Comparison of ENCODE assay signal across 10 cellular contexts in the genomic region with DNA sequence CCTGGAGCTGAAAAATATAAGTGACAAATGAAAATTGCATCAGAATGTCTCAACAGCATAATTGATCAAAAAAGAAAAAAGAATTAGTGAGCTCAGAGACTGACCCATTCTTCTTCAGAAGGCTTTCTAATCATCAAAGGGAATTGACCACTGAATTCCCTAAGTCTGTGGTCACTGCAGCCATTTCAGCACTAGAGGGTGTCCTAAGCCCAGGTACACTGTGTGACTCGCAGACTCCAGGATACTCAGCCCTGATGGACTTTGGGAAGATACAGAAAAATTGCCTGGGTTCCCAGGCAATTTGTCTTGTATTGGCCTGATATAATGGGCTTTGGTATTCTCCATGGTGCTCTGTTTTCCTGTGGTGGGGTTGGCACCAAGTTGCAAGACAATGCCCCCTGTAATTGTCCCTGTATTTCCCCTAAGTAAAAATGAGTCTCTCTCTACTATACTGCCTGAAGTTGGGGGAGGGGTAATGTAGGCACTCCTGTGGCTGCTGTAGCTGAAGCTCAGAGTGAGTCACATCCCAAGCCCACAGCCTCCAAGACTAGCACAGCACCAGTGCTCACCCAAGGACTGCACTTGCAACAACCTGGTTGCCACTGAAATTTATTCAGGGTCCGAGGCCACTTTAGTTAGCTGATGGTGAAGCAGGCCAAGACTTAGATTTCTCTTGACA.
DNase-seq lines count a peak whose midpoint lies in the region; ATAC-seq, FAIRE-seq and TF ChIP-seq lines count a peak whose summit lies in the region.
"Had no signal": no experiment of that assay in that cellular context is flagged by ENCODE, and none has a peak within 500 bp of the region (broad histone marks: within the 10 kb centered on the region; RNA-seq: fewer than 3 reads in every experiment).

No MANE protein-coding gene starts in this region.

- H2BK15ac ChIP-seq in IMR-90 (ENCODE audit: low read depth, low read length) = no peak overlapping the region

- no peak overlapping the region for H3K23ac ChIP-seq in IMR-90 (ENCODE audit: low read depth, low read length)

- no peaks in the 10 kb centered on the region for H3K27me3 ChIP-seq in IMR-90 (ENCODE audit: control insufficient read depth, insufficient read depth, low read length)
- no peaks in the 10 kb centered on the region for H3K27me3 ChIP-seq in WERI-Rb-1 (ENCODE audit: insufficient read depth, low read depth, severe bottlenecking)

- no peak overlapping the region for H3K18ac ChIP-seq in IMR-90 (ENCODE audit: low read depth, low read length)

- DNase-seq in AML-193 (lab: John Stamatoyannopoulos, UW) (peak; percentile 3 to 17), IMR-90 (peak; percentile 0), WERI-Rb-1 (peak; percentile 68), kidney (no peak), Kasumi-1 (lab: John Stamatoyannopoulos, UW) (no peak)
- no peak for DNase-seq in central memory CD4-positive, alpha-beta T cell
- DNase-seq: activated CD4-positive, alpha-beta T cell treated with anti-CD3 and anti-CD28 coated beads, Interleukin-2, amount 10 ng/mL, durations not matched to agents 24 days and 14 days had no signal

- H3K4me2 ChIP-seq in IMR-90 (ENCODE audit: low read depth, low read length) = no peak overlapping the region

- no peak overlapping the region for H4K91ac ChIP-seq in IMR-90 (ENCODE audit: insufficient read depth, low read depth, low read length)

- no TSS peak for BruUV-seq in IMR-90 (replicated peaks; lab: Mats Ljungman, UMichigan)

- no peak overlapping the region for H4K8ac ChIP-seq in IMR-90 (ENCODE audit: low read depth in 2 of 2, low read length in 2 of 2)

- FAIRE-seq in kidney (lab: Jason Lieb, UNC) = no peak
- FAIRE-seq: GM12878 had no signal

- no peaks in the 10 kb centered on the region for H3K36me3 ChIP-seq in IMR-90 (ENCODE audit: control insufficient read depth, insufficient read depth, low read length)
- no peaks in the 10 kb centered on the region for H3K36me3 ChIP-seq in WERI-Rb-1
- H3K36me3 ChIP-seq in kidney (ENCODE audit: control insufficient read depth in 1 of 2, insufficient read depth in 2 of 2, low read length in 2 of 2) = no peaks in the 10 kb centered on the region

- H3K9ac ChIP-seq in IMR-90 (ENCODE audit: low read depth, low read length) = no peak overlapping the region
- no peak overlapping the region for H3K9ac ChIP-seq in kidney (ENCODE audit: low read length in 2 of 2)

- dilution Hi-C loops in IMR-90 (cut with HindIII; ENCODE audit: low sequenced_read_pairs, unreplicated experiment) = no loop called here

- H2BK5ac ChIP-seq in IMR-90 (ENCODE audit: low read depth, low read length, poor library complexity, severe bottlenecking) = no peak overlapping the region

- no peak overlapping the region for H2BK20ac ChIP-seq in IMR-90 (ENCODE audit: low read depth, low read length)

- H3K79me1 ChIP-seq in IMR-90 (ENCODE audit: low read depth in 1 of 2, low read length in 2 of 2) = no peaks in the 10 kb centered on the region

- H3K4me1 ChIP-seq in IMR-90 (ENCODE audit: control insufficient read depth, insufficient read depth, low read length) (no peaks in the 10 kb centered on the region), kidney (ENCODE audit: control insufficient read depth in 1 of 2, insufficient read depth in 1 of 2, low read depth in 1 of 2, low read length in 2 of 2) (no peaks in the 10 kb centered on the region)

- H4K20me1 ChIP-seq in IMR-90 (ENCODE audit: insufficient read depth, low read length) = no peaks in the 10 kb centered on the region

- TF ChIP-seq POLR2A in IMR-90 (IDR thresholded peaks at IDR 0.05; ENCODE audit: low read depth, low read length) = no peak

- no peak overlapping the region for H3K4ac ChIP-seq in IMR-90 (ENCODE audit: low read depth, low read length)

- no peak overlapping the region for H2AK9ac ChIP-seq in IMR-90 (replicated peaks; ENCODE audit: low read depth, low read length, poor library complexity)

- in situ Hi-C loops in IMR-90 (cut with MboI; ENCODE audit: low sequenced_read_pairs) = no loop called here

- H3K9me3 ChIP-seq in IMR-90 (ENCODE audit: control insufficient read depth, insufficient read depth, low read length) (0 out of 2 replicates have a peak, but pooled peaks cover 3% of the 10 kb centered on the region), WERI-Rb-1 (ENCODE audit: severe bottlenecking) (no peaks in the 10 kb centered on the region), kidney (ENCODE audit: control insufficient read depth in 1 of 2, low read length in 2 of 2) (no peaks in the 10 kb centered on the region)

- 0 out of 2 replicates have a peak, but pooled peaks have one; percentile 7 for TF ChIP-seq CTCF in IMR-90 (conservative IDR thresholded peaks at IDR 0.05; ENCODE audit: low read depth, low read length)
- TF ChIP-seq CTCF in WERI-Rb-1 (IDR thresholded peaks at IDR 0.05; ENCODE audit: low read depth, low read length) = peak; percentile 75
- peak; percentile 28 for TF ChIP-seq CTCF in kidney (IDR thresholded peaks at IDR 0.05; ENCODE audit: borderline replicate concordance, extremely low read depth, insufficient read depth)

- CTCF ChIA-PET in IMR-90 (lab: Yijun Ruan, JAX) = no interaction called here

- TF ChIP-seq RAD21 in IMR-90 (IDR thresholded peaks at IDR 0.05; ENCODE audit: low read length) = no peak

- H3K4me3 ChIP-seq in IMR-90 (ENCODE audit: insufficient read depth, low read depth, low read length) (no peak overlapping the region), WERI-Rb-1 (ENCODE audit: low read depth, low read length) (no peak overlapping the region), kidney (ENCODE audit: low read length in 2 of 2) (no peak overlapping the region)
- H3K4me3 ChIP-seq: GM12878 had no signal

- no peak overlapping the region for H3K14ac ChIP-seq in IMR-90 (replicated peaks; ENCODE audit: low read depth, low read length)

- no peak overlapping the region for H2BK120ac ChIP-seq in IMR-90 (ENCODE audit: low read depth, low read length)

- ATAC-seq in IMR-90 (ENCODE audit: low read depth) = no peak
- ATAC-seq in HG03139 (IDR thresholded peaks at IDR 0.05; ENCODE audit: unreplicated experiment) = no peak
- no peak for ATAC-seq in GM21717 (IDR thresholded peaks at IDR 0.05; ENCODE audit: unreplicated experiment)
- ATAC-seq: GM12878 had no signal

- H4K5ac ChIP-seq in IMR-90 (ENCODE audit: low read depth, low read length) = no peak overlapping the region

- H2AK5ac ChIP-seq in IMR-90 (ENCODE audit: low read depth, low read length) = no peak overlapping the region

- intact Hi-C loops in IMR-90 (cut with micrococcal nuclease) (loop anchor here (2.0 kb wide), 1 partner anchor 577 kb away; no protein-coding TSS in a partner anchor), kidney (cut with DNase I) (no loop called here)

- H3K27ac ChIP-seq in IMR-90 (ENCODE audit: insufficient read depth, low read length) (no peak overlapping the region), WERI-Rb-1 (no peak overlapping the region), kidney (ENCODE audit: low read depth in 2 of 2, low read length in 2 of 2) (no peak overlapping the region)

- no peak overlapping the region for H3K56ac ChIP-seq in IMR-90 (ENCODE audit: extremely low read depth, insufficient read depth, low read length)

- POLR2A ChIA-PET in IMR-90 (lab: Charles Lee; ENCODE audit: unreplicated experiment) = no interaction called here

- no CpG with 5 or more reads among the region's 2 CpGs for WGBS in IMR-90 (ENCODE audit: extremely low coverage in 2 of 2, insufficient read length in 1 of 2), 2 experiments

- H2AFZ ChIP-seq in IMR-90 (replicated peaks; ENCODE audit: low read length, poor library complexity) = no peak overlapping the region

- no peaks in the 10 kb centered on the region for H3K9me1 ChIP-seq in IMR-90 (ENCODE audit: insufficient read depth, low read length)

TF ChIP-seq in IMR-90, 13 proteins besides CTCF, POLR2A, EP300 and RAD21:
- TF ChIP-seq MXI1 (IDR thresholded peaks at IDR 0.05; ENCODE audit: borderline replicate concordance, low read depth, low read length) = no peak
- TF ChIP-seq, protein P1, sequence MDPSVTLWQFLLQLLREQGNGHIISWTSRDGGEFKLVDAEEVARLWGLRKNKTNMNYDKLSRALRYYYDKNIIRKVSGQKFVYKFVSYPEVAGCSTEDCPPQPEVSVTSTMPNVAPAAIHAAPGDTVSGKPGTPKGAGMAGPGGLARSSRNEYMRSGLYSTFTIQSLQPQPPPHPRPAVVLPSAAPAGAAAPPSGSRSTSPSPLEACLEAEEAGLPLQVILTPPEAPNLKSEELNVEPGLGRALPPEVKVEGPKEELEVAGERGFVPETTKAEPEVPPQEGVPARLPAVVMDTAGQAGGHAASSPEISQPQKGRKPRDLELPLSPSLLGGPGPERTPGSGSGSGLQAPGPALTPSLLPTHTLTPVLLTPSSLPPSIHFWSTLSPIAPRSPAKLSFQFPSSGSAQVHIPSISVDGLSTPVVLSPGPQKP (IDR thresholded peaks at IDR 0.05; ENCODE audit: borderline replicate concordance, low read depth, low read length) = no peak
- TF ChIP-seq NFE2L2 (IDR thresholded peaks at IDR 0.05; ENCODE audit: low read depth, low read length) = no peak
- TF ChIP-seq FOS (IDR thresholded peaks at IDR 0.05; ENCODE audit: low read depth, low read length) = no peak
- no peak for TF ChIP-seq SMC3 (IDR thresholded peaks at IDR 0.05; ENCODE audit: low read depth, low read length)
- TF ChIP-seq RFX5 (IDR thresholded peaks at IDR 0.05; ENCODE audit: low read depth, low read length) = no peak
- TF ChIP-seq CHD1 (IDR thresholded peaks at IDR 0.05; ENCODE audit: low read depth, low read length) = no peak
- no peak for TF ChIP-seq RCOR1 (IDR thresholded peaks at IDR 0.05; ENCODE audit: insufficient replicate concordance, low read length)
- no peak for TF ChIP-seq CEBPB (IDR thresholded peaks at IDR 0.05; ENCODE audit: low read depth, low read length)
- no peak for TF ChIP-seq MAFK (IDR thresholded peaks at IDR 0.05; ENCODE audit: low read depth, low read length)
- TF ChIP-seq, protein P2, sequence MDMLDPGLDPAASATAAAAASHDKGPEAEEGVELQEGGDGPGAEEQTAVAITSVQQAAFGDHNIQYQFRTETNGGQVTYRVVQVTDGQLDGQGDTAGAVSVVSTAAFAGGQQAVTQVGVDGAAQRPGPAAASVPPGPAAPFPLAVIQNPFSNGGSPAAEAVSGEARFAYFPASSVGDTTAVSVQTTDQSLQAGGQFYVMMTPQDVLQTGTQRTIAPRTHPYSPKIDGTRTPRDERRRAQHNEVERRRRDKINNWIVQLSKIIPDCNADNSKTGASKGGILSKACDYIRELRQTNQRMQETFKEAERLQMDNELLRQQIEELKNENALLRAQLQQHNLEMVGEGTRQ (IDR thresholded peaks at IDR 0.05; ENCODE audit: low read depth, low read length) = no peak
- no peak for TF ChIP-seq MAZ (IDR thresholded peaks at IDR 0.05; ENCODE audit: borderline replicate concordance, low read depth, low read length)
- TF ChIP-seq BHLHE40 (IDR thresholded peaks at IDR 0.05; ENCODE audit: low read depth, low read length) = no peak

Comparison
In these comparisons a context has a peak if more than half of its experiments do, and no peak if none do; other contexts are left out.
1. DNase-seq: peak in AML-193 (2 of 2), IMR-90 (single experiment) and WERI-Rb-1 (single experiment); none in kidney (single experiment), Kasumi-1 (0 of 2) and central memory CD4-positive, alpha-beta T cell (single experiment).
2. CTCF ChIP-seq: peak in every context shown above with its lines; median percentile 75 in WERI-Rb-1; 28 in kidney; 7 in IMR-90.